24 cellular contexts compared by ENCODE assay signal in genomic region chr1:21696931-21697330, GRCh38.
"Had no signal": no experiment of that assay in that cellular context is flagged by ENCODE, and none has a peak within 500 bp of the region (broad histone marks: within the 10 kb centered on the region; RNA-seq: fewer than 3 reads in every experiment).

No MANE protein-coding gene starts in this region.

- H3K4me1 Mint-ChIP-seq: activated naive CD8-positive, alpha-beta T cell treated with anti-CD3 and anti-CD28 coated beads, Interleukin-2, amount 50 U/mL, for 24 hours; nephron had no signal

- H3K27ac Mint-ChIP-seq: activated CD4-positive, alpha-beta T cell treated with anti-CD3 and anti-CD28 coated beads, Interleukin-2, amount 10 ng/mL, durations not matched to agents 24 days and 14 days; activated CD8-positive, alpha-beta T cell treated with anti-CD3 and anti-CD28 coated beads, Interleukin-2, amount 10 ng/mL, durations not matched to agents 7 days and 5 days; activated naive CD8-positive, alpha-beta T cell treated with anti-CD3 and anti-CD28 coated beads, Interleukin-2, amount 50 U/mL, for 24 hours; activated T-cell treated with anti-CD3 and anti-CD28 coated beads, Interleukin-2, amount 50 U/mL, for 72 hours; immature natural killer cell; nephron; progenitor cell of endocrine pancreas; T-helper 2 cell treated with Interferon-gamma antibody and Interleukin-4, amounts not matched to agents 5 μg/mL and 100 μg/mL, for 36 hours had no signal

- H3K9me3 Mint-ChIP-seq: activated CD4-positive, alpha-beta T cell treated with anti-CD3 and anti-CD28 coated beads, Interleukin-2, amount 10 ng/mL, durations not matched to agents 24 days and 14 days; activated naive CD8-positive, alpha-beta T cell treated with anti-CD3 and anti-CD28 coated beads, Interleukin-2, amount 50 U/mL, for 24 hours; activated T-cell treated with anti-CD3 and anti-CD28 coated beads, Interleukin-2, amount 50 U/mL, for 72 hours; immature natural killer cell; nephron; T-helper 2 cell treated with Interferon-gamma antibody and Interleukin-4, amounts not matched to agents 5 μg/mL and 100 μg/mL, for 36 hours had no signal

- H3K27ac ChIP-seq: ascending aorta, heart left ventricle, right atrium auricular region, skin epidermis, suprapubic skin had no signal

- H3K9me3 ChIP-seq: ascending aorta, heart left ventricle, right atrium auricular region, suprapubic skin had no signal

- FAIRE-seq: frontal cortex had no signal

- H3K4me3 Mint-ChIP-seq: activated CD4-positive, alpha-beta T cell treated with anti-CD3 and anti-CD28 coated beads, Interleukin-2, amount 10 ng/mL, durations not matched to agents 24 days and 14 days; activated CD8-positive, alpha-beta T cell treated with anti-CD3 and anti-CD28 coated beads, Interleukin-2, amount 10 ng/mL, durations not matched to agents 7 days and 5 days; activated naive CD8-positive, alpha-beta T cell treated with anti-CD3 and anti-CD28 coated beads, Interleukin-2, amount 50 U/mL, for 24 hours; activated T-cell treated with anti-CD3 and anti-CD28 coated beads, Interleukin-2, amount 50 U/mL, for 72 hours; immature natural killer cell; nephron; T-helper 2 cell treated with Interferon-gamma antibody and Interleukin-4, amounts not matched to agents 5 μg/mL and 100 μg/mL, for 36 hours had no signal

- DNase-seq: activated CD4-positive, alpha-beta T cell treated with anti-CD3 and anti-CD28 coated beads, Interleukin-2, amount 10 ng/mL, durations not matched to agents 24 days and 14 days; activated CD4-positive, CD25-positive, alpha-beta regulatory T cell; activated CD8-positive, alpha-beta memory T cell treated with anti-CD3 and anti-CD28 coated beads, Interleukin-2, amount 50 U/mL, for 48 hours; activated CD8-positive, alpha-beta T cell treated with anti-CD3 and anti-CD28 coated beads, Interleukin-2, amount 10 ng/mL, durations not matched to agents 7 days and 5 days; activated naive CD4-positive, alpha-beta T cell; activated naive CD8-positive, alpha-beta T cell treated with anti-CD3 and anti-CD28 coated beads, Interleukin-2, amount 50 U/mL, for 24 hours; activated T-cell treated with anti-CD3 and anti-CD28 coated beads, Interleukin-2, amount 50 U/mL, for 72 hours; central memory CD4-positive, alpha-beta T cell; cortex of kidney; effector CD8-positive, alpha-beta T cell; heart left ventricle; immature natural killer cell; stimulated activated CD4-positive, alpha-beta T cell treated with anti-CD3 and anti-CD28 coated beads, Interleukin-15, amount 100 ng/mL, for 24 hours; stimulated activated CD4-positive, alpha-beta T cell treated with anti-CD3 and anti-CD28 coated beads, Interleukin-4, amount 100 ng/mL, for 4 hours; stimulated activated naive CD8-positive, alpha-beta T cell treated with anti-CD3 and anti-CD28 coated beads, Interleukin-15, Interleukin-2, amounts not matched to agents 100 U/mL and 50 U/mL, for 24 hours; trophoblast cell had no signal

- H3K4me1 ChIP-seq: ascending aorta, heart left ventricle, right atrium auricular region, suprapubic skin had no signal

- H3K27me3 ChIP-seq: ascending aorta, heart left ventricle, right atrium auricular region, suprapubic skin had no signal

- H3K4me3 ChIP-seq: ascending aorta, heart left ventricle, right atrium auricular region, skin epidermis, suprapubic skin had no signal

- H3K27me3 Mint-ChIP-seq: activated CD4-positive, alpha-beta T cell treated with anti-CD3 and anti-CD28 coated beads, Interleukin-2, amount 10 ng/mL, durations not matched to agents 24 days and 14 days; activated naive CD8-positive, alpha-beta T cell treated with anti-CD3 and anti-CD28 coated beads, Interleukin-2, amount 50 U/mL, for 24 hours; progenitor cell of endocrine pancreas had no signal
